11 cellular contexts compared by ENCODE assay signal in the genomic region with DNA sequence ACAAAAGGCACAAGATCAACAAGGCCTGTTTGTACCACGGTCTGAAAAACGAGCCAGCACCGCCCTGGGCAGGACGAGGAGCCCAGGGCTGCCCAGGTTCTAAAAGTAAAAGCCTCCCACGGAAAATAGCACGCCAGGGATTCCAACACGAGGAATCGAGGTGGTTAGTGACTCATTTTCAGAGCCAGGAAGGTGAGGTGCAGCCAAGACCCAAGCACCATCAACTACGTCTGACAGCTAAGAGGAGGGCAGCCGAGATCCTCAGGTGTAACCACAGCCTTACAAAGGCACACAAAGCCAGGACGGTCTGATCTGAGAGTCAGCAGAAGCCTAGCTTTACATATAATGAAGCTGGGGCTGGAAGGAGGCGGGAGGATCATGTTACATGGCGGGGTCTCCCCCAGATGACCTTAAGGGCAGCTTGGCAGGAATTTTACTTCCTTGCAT. TPM values are rescaled to one million over a fixed set of nuclear protein-coding genes. Genes with fewer than 3 reads are reported as not detected.
A peak's percentile ranks its signal among the peaks of the same experiment; 100 is the strongest.
DNase-seq lines count a peak whose midpoint lies in the region; ATAC-seq and TF ChIP-seq lines count a peak whose summit lies in the region.
"Had no signal": no experiment of that assay in that cellular context is flagged by ENCODE, and none has a peak within 500 bp of the region (broad histone marks: within the 10 kb centered on the region; RNA-seq: fewer than 3 reads in every experiment).

No MANE protein-coding gene starts in this region.

- POLR2A ChIA-PET in activated CD8-positive, alpha-beta T cell treated with anti-CD3 and anti-CD28 coated beads for 36 hours (lab: Charles Lee): interaction anchor here (0.6 kb wide), 1 partner anchor 1636 kb away, joined by 3 read pairs; no protein-coding TSS in a partner anchor

- no peak overlapping the region for H3K4me2 ChIP-seq in MM.1S (ENCODE audit: low read depth, low read length)
- no peak overlapping the region for H3K4me2 ChIP-seq in Karpas-422 (ENCODE audit: low read depth, low read length, poor library complexity, severe bottlenecking)

- no peak overlapping the region for H3K4me3 Mint-ChIP-seq in activated CD8-positive, alpha-beta T cell treated with anti-CD3 and anti-CD28 coated beads for 36 hours
- H3K4me3 Mint-ChIP-seq in endodermal cell: no peak overlapping the region
- no peak overlapping the region for H3K4me3 Mint-ChIP-seq in progenitor cell of endocrine pancreas (ENCODE audit: low read depth)

- peaks cover 66% of the 10 kb centered on the region for H3K4me1 Mint-ChIP-seq in activated CD8-positive, alpha-beta T cell treated with anti-CD3 and anti-CD28 coated beads for 36 hours (ENCODE audit: low read depth)
- peaks cover 12% of the 10 kb centered on the region for H3K4me1 Mint-ChIP-seq in endodermal cell
- H3K4me1 Mint-ChIP-seq in progenitor cell of endocrine pancreas (ENCODE audit: low read depth): peaks cover 12% of the 10 kb centered on the region

- CTCF ChIA-PET in activated CD8-positive, alpha-beta T cell treated with anti-CD3 and anti-CD28 coated beads for 36 hours (lab: Charles Lee): interaction anchor here (1.1 kb wide), 1 partner anchor 27 kb away, joined by 4 read pairs; no protein-coding TSS in a partner anchor

- H3K27ac ChIP-seq in MM.1S (ENCODE audit: low read length) (peak overlapping the region; percentile 18; the same call in 1 of the 2 replicates), endodermal cell (ENCODE audit: low read depth, low read length) (peak overlapping the region; percentile 30), Karpas-422 (ENCODE audit: low read length) (no peak overlapping the region)

- intact Hi-C loops in activated CD8-positive, alpha-beta T cell treated with anti-CD3 and anti-CD28 coated beads for 36 hours (cut with micrococcal nuclease): no loop called here

- H3K9ac ChIP-seq in MM.1S (ENCODE audit: low read length): no peak overlapping the region
- H3K9ac ChIP-seq in endodermal cell (ENCODE audit: extremely low read depth, low read length, poor library complexity, severe bottlenecking): no peak overlapping the region
- H3K9ac ChIP-seq in Karpas-422 (ENCODE audit: low read length): no peak overlapping the region

- no peaks in the 10 kb centered on the region for H3K9me3 Mint-ChIP-seq in activated CD8-positive, alpha-beta T cell treated with anti-CD3 and anti-CD28 coated beads for 36 hours
- H3K9me3 Mint-ChIP-seq in endodermal cell: no peaks in the 10 kb centered on the region
- H3K9me3 Mint-ChIP-seq in progenitor cell of endocrine pancreas (ENCODE audit: low read depth): no peaks in the 10 kb centered on the region

- H3K4me1 ChIP-seq in MM.1S (ENCODE audit: low read length): no peaks in the 10 kb centered on the region
- no peaks in the 10 kb centered on the region for H3K4me1 ChIP-seq in endodermal cell (ENCODE audit: control insufficient read depth, insufficient read depth, low read length)
- H3K4me1 ChIP-seq in Karpas-422 (ENCODE audit: low read length): no peaks in the 10 kb centered on the region

- H3K4me3 ChIP-seq in MM.1S (ENCODE audit: low read length): no peak overlapping the region
- no peak overlapping the region for H3K4me3 ChIP-seq in endodermal cell (ENCODE audit: low read length)
- no peak overlapping the region for H3K4me3 ChIP-seq in Karpas-422 (ENCODE audit: low read length)
- H3K4me3 ChIP-seq: dorsolateral prefrontal cortex had no signal

- TF ChIP-seq CTCF in MM.1S (IDR thresholded peaks at IDR 0.05; ENCODE audit: low read length) (no peak), endodermal cell (conservative IDR thresholded peaks at IDR 0.05) (no peak), progenitor cell of endocrine pancreas (IDR thresholded peaks at IDR 0.05; ENCODE audit: unreplicated experiment) (no peak)
- TF ChIP-seq CTCF in activated CD8-positive, alpha-beta T cell treated with anti-CD3 and anti-CD28 coated beads for 36 hours (IDR thresholded peaks at IDR 0.05): no peak

- H3K27ac Mint-ChIP-seq in activated CD8-positive, alpha-beta T cell treated with anti-CD3 and anti-CD28 coated beads for 36 hours: peak overlapping the region; percentile 69
- H3K27ac Mint-ChIP-seq in endodermal cell (peak overlapping the region; percentile 68), progenitor cell of endocrine pancreas (peak overlapping the region; percentile 18)

- H3K27me3 ChIP-seq in MM.1S (replicated peaks; ENCODE audit: insufficient read depth, low read length) (no peaks in the 10 kb centered on the region), endodermal cell (ENCODE audit: control insufficient read depth, insufficient read depth, low read length, poor library complexity, severe bottlenecking) (peaks cover 74% of the 10 kb centered on the region), Karpas-422 (ENCODE audit: low read length) (no peaks in the 10 kb centered on the region)

- WGBS in endodermal cell (ENCODE audit: insufficient coverage in 1 of 2, insufficient read length in 1 of 2), 2 experiments: 67 to 73% methylated on average over 9 to 13 of the region's 13 CpGs

- H3K36me3 ChIP-seq in MM.1S (replicated peaks; ENCODE audit: insufficient read depth, low read length) (no peaks in the 10 kb centered on the region), endodermal cell (ENCODE audit: control insufficient read depth, insufficient read depth, low read length) (no peaks in the 10 kb centered on the region), Karpas-422 (ENCODE audit: insufficient read depth, low read length) (no peaks in the 10 kb centered on the region)

- peak; percentile 57 for ATAC-seq in activated CD8-positive, alpha-beta T cell treated with anti-CD3 and anti-CD28 coated beads for 36 hours
- ATAC-seq in HG02610 (IDR thresholded peaks at IDR 0.05; ENCODE audit: unreplicated experiment): no peak
- ATAC-seq in GM19455 (IDR thresholded peaks at IDR 0.05; ENCODE audit: unreplicated experiment): no peak

- peaks cover 10% of the 10 kb centered on the region for H3K36me3 Mint-ChIP-seq in activated CD8-positive, alpha-beta T cell treated with anti-CD3 and anti-CD28 coated beads for 36 hours (ENCODE audit: low read depth)
- H3K36me3 Mint-ChIP-seq in endodermal cell (ENCODE audit: low read depth): no peaks in the 10 kb centered on the region
- H3K36me3 Mint-ChIP-seq in progenitor cell of endocrine pancreas (ENCODE audit: insufficient read depth): no peaks in the 10 kb centered on the region

- 0 out of 2 replicates have a peak, but pooled peaks cover 3% of the 10 kb centered on the region for H3K9me3 ChIP-seq in MM.1S (replicated peaks; ENCODE audit: insufficient read depth, low read length)
- H3K9me3 ChIP-seq in endodermal cell (ENCODE audit: control insufficient read depth, low read length): no peaks in the 10 kb centered on the region
- H3K9me3 ChIP-seq in Karpas-422 (ENCODE audit: low read length): peaks cover 6% of the 10 kb centered on the region; the same call in 1 of the 2 replicates

- no peaks in the 10 kb centered on the region for H4K20me1 ChIP-seq in MM.1S (ENCODE audit: insufficient read depth, low read length)
- H4K20me1 ChIP-seq in Karpas-422 (ENCODE audit: insufficient read depth, low read depth, low read length): no peaks in the 10 kb centered on the region

- H3K79me2 ChIP-seq in MM.1S (ENCODE audit: low read length): no peaks in the 10 kb centered on the region
- H3K79me2 ChIP-seq in Karpas-422 (ENCODE audit: low read length): no peaks in the 10 kb centered on the region

- no peak overlapping the region for H2AFZ ChIP-seq in MM.1S (ENCODE audit: low read length)
- no peak overlapping the region for H2AFZ ChIP-seq in Karpas-422 (ENCODE audit: low read length)

- H3F3A ChIP-seq in MM.1S (ENCODE audit: insufficient read depth, low read length): no peaks in the 10 kb centered on the region

- DNase-seq in MM.1S: peak; percentile 16
- DNase-seq in activated CD8-positive, alpha-beta T cell treated with anti-CD3 and anti-CD28 coated beads for 36 hours: peak; percentile 39
- peak; percentile 66 for DNase-seq in endodermal cell
- DNase-seq in progenitor cell of endocrine pancreas (ENCODE audit: low spot score, unreplicated experiment): no peak
- no peak for DNase-seq in GDM1 (lab: John Stamatoyannopoulos, UW)
- DNase-seq in Karpas-422: no peak
- DNase-seq: dorsolateral prefrontal cortex, head of caudate nucleus, NCI-H146 had no signal

- H3K9me2 ChIP-seq in MM.1S (replicated peaks; ENCODE audit: insufficient read depth, low read length): no peaks in the 10 kb centered on the region
- no peaks in the 10 kb centered on the region for H3K9me2 ChIP-seq in Karpas-422 (replicated peaks; ENCODE audit: insufficient read depth, low read length)

- H3K27me3 Mint-ChIP-seq in activated CD8-positive, alpha-beta T cell treated with anti-CD3 and anti-CD28 coated beads for 36 hours: no peaks in the 10 kb centered on the region
- H3K27me3 Mint-ChIP-seq in endodermal cell (ENCODE audit: insufficient read depth): peaks cover 83% of the 10 kb centered on the region
- peaks cover 20% of the 10 kb centered on the region for H3K27me3 Mint-ChIP-seq in progenitor cell of endocrine pancreas

RNA-seq across cellular contexts. Expression of a gene that starts 52.5 kb away (rescaled TPM):
- 10 to 100 TPM; 17.8 to 21.0 TPM for total RNA-seq in activated CD8-positive, alpha-beta T cell treated with anti-CD3 and anti-CD28 coated beads for 36 hours
- 1 to 10 TPM in 1 of 2 donors, under 1 TPM in 1; 0.04 to 1.2 TPM for total RNA-seq in endodermal cell
- polyA plus RNA-seq in endodermal cell (2013, experiment 1 of 2): 0.43 TPM
- polyA plus RNA-seq in endodermal cell (2013, experiment 2 of 2): 0.37 TPM
- 0.07 and 0.16 TPM in 2 replicates for total RNA-seq in progenitor cell of endocrine pancreas
- not detected in 2 replicates for total RNA-seq in Karpas-422 (2014; rRNA removed; shearing (Covaris generic); ENCODE audit: low replicate concordance)

Comparison
In these comparisons a context has a peak if more than half of its experiments do, and no peak if none do; other contexts are left out.
1. DNase-seq: peak in MM.1S (single experiment), activated CD8-positive, alpha-beta T cell treated with anti-CD3 and anti-CD28 coated beads for 36 hours (single experiment) and endodermal cell (single experiment); none in progenitor cell of endocrine pancreas (single experiment), GDM1 (single experiment) and Karpas-422 (single experiment).
2. H3K27ac Mint-ChIP-seq: peak in every context shown above with its lines; median percentile 69 in activated CD8-positive, alpha-beta T cell treated with anti-CD3 and anti-CD28 coated beads for 36 hours; 68 in endodermal cell; 18 in progenitor cell of endocrine pancreas.
3. RNA of a gene that starts 52.5 kb away (total RNA-seq): 17.8 to 21.0 TPM in activated CD8-positive, alpha-beta T cell treated with anti-CD3 and anti-CD28 coated beads for 36 hours; 0.04 to 1.2 TPM in endodermal cell, 0.07 to 0.16 TPM in progenitor cell of endocrine pancreas and not detected in Karpas-422; every median in the first group is over 4 times any median in the second.